ENCODE assay signal across 10 cellular contexts in the genomic region with DNA sequence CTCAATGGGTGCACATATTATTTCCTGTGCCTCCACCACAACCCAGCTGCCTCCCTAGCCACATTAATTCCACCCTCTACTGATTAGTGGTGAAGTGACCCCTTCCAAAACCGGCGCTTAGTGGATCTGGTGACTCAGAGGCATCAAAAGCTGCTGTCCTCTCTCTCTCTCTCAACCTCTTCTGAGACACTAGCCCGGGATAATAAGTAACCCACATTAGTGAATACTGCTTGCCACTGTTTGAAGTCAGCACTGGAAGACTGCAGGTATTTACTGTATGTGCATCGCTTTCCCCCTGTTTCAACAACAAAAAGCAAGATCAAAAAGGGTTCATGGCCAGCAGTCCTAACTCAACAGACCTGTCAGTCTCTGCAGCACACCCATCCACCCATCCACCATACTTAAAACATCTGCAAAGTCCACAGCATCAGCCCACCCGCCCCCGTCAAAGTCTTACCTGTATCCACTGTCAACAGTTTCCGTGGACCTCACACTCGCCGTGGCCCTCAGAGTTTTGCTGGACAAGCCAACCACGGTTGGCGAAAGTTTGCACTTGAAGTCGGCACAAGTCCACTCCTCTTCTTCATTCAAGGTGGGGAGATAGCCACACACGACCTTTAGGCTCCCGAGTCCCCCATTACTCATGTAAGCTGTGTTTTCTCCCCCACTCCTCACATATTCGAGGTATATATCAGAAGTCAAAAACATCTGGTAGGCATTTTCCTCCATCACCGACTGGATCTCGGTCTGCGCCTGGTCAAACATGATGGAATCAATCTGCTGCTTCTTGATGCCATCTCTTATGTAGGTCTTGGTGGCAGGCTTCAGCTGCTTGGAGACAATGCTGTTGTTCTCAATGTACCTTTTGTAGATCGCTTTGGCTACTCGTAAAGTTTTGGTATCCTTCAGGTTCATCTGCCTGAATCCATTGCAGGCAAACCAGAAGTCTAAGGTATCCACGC. TPM values are rescaled to one million over a fixed set of nuclear protein-coding genes. Genes with fewer than 3 reads are reported as not detected.
DNase-seq lines count a peak whose midpoint lies in the region; ATAC-seq, FAIRE-seq and TF ChIP-seq lines count a peak whose summit lies in the region.
"Had no signal": no experiment of that assay in that cellular context is flagged by ENCODE, and none has a peak within 500 bp of the region (broad histone marks: within the 10 kb centered on the region; RNA-seq: fewer than 3 reads in every experiment).

No MANE protein-coding gene starts in this region.

- H3K4me1 ChIP-seq in CD4-positive, alpha-beta memory T cell (ENCODE audit: insufficient read depth, low read length), result peaks cover 33% of the 10 kb centered on the region
- H3K4me1 ChIP-seq in KMS-11 (ENCODE audit: low read depth, poor library complexity, severe bottlenecking) (peaks cover 20% of the 10 kb centered on the region), aorta (ENCODE audit: control insufficient read depth in 1 of 2, insufficient read depth in 2 of 2, low read length in 2 of 2) (peaks cover 0 to 3% of the 10 kb centered on the region in 2 donors)

- H3K79me2 ChIP-seq in KMS-11 (ENCODE audit: insufficient read depth, low read depth), result peaks cover 15% of the 10 kb centered on the region; the same call in 1 of the 2 replicates

- ATAC-seq in GM21360 (IDR thresholded peaks at IDR 0.05; ENCODE audit: unreplicated experiment), result no peak
- ATAC-seq in GM19324 (IDR thresholded peaks at IDR 0.05; ENCODE audit: low FRiP score, unreplicated experiment), result no peak
- no peak for ATAC-seq in aorta (ENCODE audit: low FRiP score)

- peaks cover 3 to 16% of the 10 kb centered on the region in 2 donors for H3K36me3 Mint-ChIP-seq in CD4-positive, alpha-beta memory T cell

- peak; percentile 53 to 82 (median 58) for DNase-seq in CD4-positive, alpha-beta memory T cell
- no peak for DNase-seq in bronchial epithelial cell (ENCODE audit: low read depth)
- peak; percentile 91 for DNase-seq in myocyte (ENCODE audit: low read depth)
- no peak for DNase-seq in dermis blood vessel endothelial cell
- no peak for DNase-seq in aorta
- DNase-seq: NCI-H2029; stimulated activated CD4-positive, alpha-beta T cell treated with anti-CD3 and anti-CD28 coated beads, Interleukin-2, amount 100 ng/mL, for 48 hours had no signal

- CTCF ChIA-PET in CD4-positive, alpha-beta memory T cell (lab: Charles Lee; ENCODE audit: partially characterized antibody), result interaction anchor here (0.7 to 4.0 kb wide), 17 partner anchors 9 to 607 kb away, joined by 3 to 32 read pairs (median 4); no protein-coding TSS in a partner anchor

- peak; percentile 86 for FAIRE-seq in bronchial epithelial cell (lab: Jason Lieb, UNC)

- no peaks in the 10 kb centered on the region for H3K9me3 Mint-ChIP-seq in CD4-positive, alpha-beta memory T cell

- 76 to 79% methylated on average over 21 of the region's 21 CpGs for WGBS in aorta, 2 donors

- H3K4me3 Mint-ChIP-seq in CD4-positive, alpha-beta memory T cell, result no peak overlapping the region

- no peaks in the 10 kb centered on the region for H3K27me3 Mint-ChIP-seq in CD4-positive, alpha-beta memory T cell

- peak overlapping the region; percentile 5 to 48 for H3K4me3 ChIP-seq in CD4-positive, alpha-beta memory T cell (ENCODE audit: low read length in 2 of 2)
- H3K4me3 ChIP-seq in KMS-11 (IDR thresholded peaks at IDR 0.05; ENCODE audit: insufficient read depth, low read depth, low read length), result no peak overlapping the region
- no peak overlapping the region for H3K4me3 ChIP-seq in bronchial epithelial cell (ENCODE audit: low read depth, low read length)
- H3K4me3 ChIP-seq in aorta (ENCODE audit: low read length in 2 of 2), result peak overlapping the region in 1 of 2 donors; percentile 8

- H3K27ac ChIP-seq in CD4-positive, alpha-beta memory T cell (ENCODE audit: low read depth, low read length), result peak overlapping the region; percentile 0
- no peak overlapping the region for H3K27ac ChIP-seq in KMS-11
- H3K27ac ChIP-seq in aorta (ENCODE audit: low read depth in 1 of 2, low read length in 2 of 2), result no peak overlapping the region

- H3K27ac Mint-ChIP-seq in CD4-positive, alpha-beta memory T cell, result no peak overlapping the region

- TF ChIP-seq CTCF in KMS-11 (conservative IDR thresholded peaks at IDR 0.05; ENCODE audit: low read depth, low read length) (no peak), bronchial epithelial cell (IDR thresholded peaks at IDR 0.05; ENCODE audit: insufficient read depth, low read length, severe bottlenecking) (no peak)

- H3K9ac ChIP-seq in KMS-11, result no peak overlapping the region

- H2AFZ ChIP-seq in KMS-11 (ENCODE audit: low read depth), result no peak overlapping the region

- peak overlapping the region; percentile 14; the same call in 1 of the 2 replicates for H3K4me2 ChIP-seq in KMS-11

- H4K20me1 ChIP-seq in KMS-11 (ENCODE audit: insufficient read depth), result no peaks in the 10 kb centered on the region

- H3K9me3 ChIP-seq in CD4-positive, alpha-beta memory T cell (ENCODE audit: control insufficient read depth in 1 of 2, low read length in 2 of 2), result no peaks in the 10 kb centered on the region
- H3K9me3 ChIP-seq in aorta (ENCODE audit: control insufficient read depth, low read length), result no peaks in the 10 kb centered on the region

- intact Hi-C loops in CD4-positive, alpha-beta memory T cell (cut with micrococcal nuclease), result loop anchor here (2.0 kb wide), 5 partner anchors 19 to 607 kb away; no protein-coding TSS in a partner anchor
- intact Hi-C loops in aorta (cut with DNase I), result loop anchor here (2.0 to 5.0 kb wide), 5 partner anchors 85 to 265 kb away; no protein-coding TSS in a partner anchor

- H3K4me1 Mint-ChIP-seq in CD4-positive, alpha-beta memory T cell, result peaks cover 18 to 25% (median 22%) of the 10 kb centered on the region in 4 donors

- POLR2A ChIA-PET in CD4-positive, alpha-beta memory T cell (lab: Charles Lee; ENCODE audit: partially characterized antibody), result interaction anchor here (0.8 to 2.0 kb wide), 7 partner anchors 8 to 263 kb away, joined by 3 to 9 read pairs (median 5); no protein-coding TSS in a partner anchor

- no peaks in the 10 kb centered on the region for H3K27me3 ChIP-seq in CD4-positive, alpha-beta memory T cell (ENCODE audit: insufficient read depth, low read length)
- no peaks in the 10 kb centered on the region for H3K27me3 ChIP-seq in KMS-11 (ENCODE audit: insufficient read depth, low read depth)
- H3K27me3 ChIP-seq in bronchial epithelial cell (ENCODE audit: control insufficient read depth, insufficient read depth, low read length), result peaks cover 34% of the 10 kb centered on the region
- no peaks in the 10 kb centered on the region for H3K27me3 ChIP-seq in aorta (ENCODE audit: control insufficient read depth in 1 of 2, insufficient read depth in 2 of 2, low read length in 1 of 2)

- no peaks in the 10 kb centered on the region for H3K36me3 ChIP-seq in CD4-positive, alpha-beta memory T cell (ENCODE audit: insufficient read depth, low read length)
- no peaks in the 10 kb centered on the region for H3K36me3 ChIP-seq in KMS-11 (ENCODE audit: insufficient read depth)
- no peaks in the 10 kb centered on the region for H3K36me3 ChIP-seq in bronchial epithelial cell (ENCODE audit: control insufficient read depth, insufficient read depth, low read length)
- H3K36me3 ChIP-seq in aorta (ENCODE audit: control insufficient read depth in 1 of 2, insufficient read depth in 2 of 2, low read length in 1 of 2), result no peaks in the 10 kb centered on the region

RNA-seq across cellular contexts. Expression of gene AXIN2, which starts 3.8 kb away (rescaled TPM):
- total RNA-seq in CD4-positive, alpha-beta memory T cell, result 10 to 100 TPM; 30.1 to 30.3 TPM
- 10 to 100 TPM in 1 of 2 donors, 1 to 10 TPM in 1; 3.4 to 11.8 TPM for polyA plus RNA-seq in CD4-positive, alpha-beta memory T cell
- total RNA-seq in bronchial epithelial cell, result under 0.01 TPM in 1 of 2 replicates, not detected in the other
- total RNA-seq in myocyte, result 5.1 and 22.4 TPM in 2 replicates
- 3.5 TPM for polyA plus RNA-seq in myocyte (2012)
- 3.1 and 3.6 TPM in 2 replicates for total RNA-seq in dermis blood vessel endothelial cell
- 10 to 100 TPM; 12.8 to 13.8 TPM for total RNA-seq in aorta
- 10 to 100 TPM in 1 of 2 donors, 1 to 10 TPM in 1; 6.3 to 10.1 TPM for polyA plus RNA-seq in aorta

Comparison
In these comparisons a context has a peak if more than half of its experiments do, and no peak if none do; other contexts are left out.
1. DNase-seq: peak in CD4-positive, alpha-beta memory T cell (5 of 5) and myocyte (single experiment); none in bronchial epithelial cell (single experiment), dermis blood vessel endothelial cell (single experiment) and aorta (0 of 2).
2. H3K4me3 ChIP-seq: peak in CD4-positive, alpha-beta memory T cell (2 of 2); none in KMS-11 (single experiment) and bronchial epithelial cell (single experiment).